ENCODE assay signal across 8 cellular contexts in the genomic region with DNA sequence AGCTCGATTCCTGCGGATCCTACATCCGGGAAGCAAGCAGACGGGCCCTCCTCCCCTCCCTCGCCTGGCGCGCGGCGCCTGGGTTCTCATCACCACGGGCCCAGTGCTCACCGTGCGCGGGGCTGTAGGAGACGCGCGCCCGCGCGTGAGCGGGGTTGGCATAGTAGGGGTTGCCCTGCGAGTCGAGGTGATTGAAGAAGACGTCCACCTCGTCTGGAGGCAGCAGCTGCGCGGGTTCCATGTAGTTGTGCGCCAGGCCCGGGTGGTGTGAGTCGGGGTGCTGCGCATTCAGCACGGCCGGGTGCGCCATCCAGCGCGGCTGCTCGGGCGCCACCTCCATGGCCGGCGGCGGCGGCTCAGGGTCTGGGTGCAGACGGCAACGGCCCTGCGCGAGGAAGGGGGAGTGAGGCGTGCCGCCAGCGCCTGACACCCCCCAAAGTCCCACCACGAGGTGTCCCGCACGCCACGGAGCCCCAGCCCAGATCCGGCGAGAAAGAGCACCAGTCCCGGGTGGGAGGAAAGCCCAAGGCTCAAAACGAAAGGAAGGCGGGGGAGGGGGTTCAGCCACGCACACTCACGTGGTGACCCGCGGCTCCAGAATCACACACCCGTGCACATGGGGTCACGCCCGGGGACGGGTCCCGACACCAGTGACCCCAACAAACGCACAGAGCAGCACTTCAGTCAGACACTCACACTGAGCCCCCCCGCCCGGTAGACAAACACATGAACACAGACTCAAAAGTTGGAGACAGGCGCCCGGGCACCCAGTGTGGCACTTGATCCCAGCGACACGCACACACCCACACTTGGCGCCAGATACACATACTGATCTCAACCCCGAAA. TPM values are rescaled to one million over a fixed set of nuclear protein-coding genes. Genes with fewer than 3 reads are reported as not detected.
A peak's percentile ranks its signal among the peaks of the same experiment; 100 is the strongest.
DNase-seq lines count a peak whose midpoint lies in the region; ATAC-seq and TF ChIP-seq lines count a peak whose summit lies in the region.

No MANE protein-coding gene starts in this region.

- H3K36me3 Mint-ChIP-seq in T-helper 2 cell treated with Interferon-gamma antibody and Interleukin-4, amounts not matched to agents 5 μg/mL and 100 μg/mL, for 36 hours (ENCODE audit: low read depth), result no peaks in the 10 kb centered on the region

- peak overlapping the region; percentile 78 for H3K4me3 Mint-ChIP-seq in T-helper 2 cell treated with Interferon-gamma antibody and Interleukin-4, amounts not matched to agents 5 μg/mL and 100 μg/mL, for 36 hours

- H3K4me1 ChIP-seq in esophagus squamous epithelium (peaks cover 35 to 92% (median 36%) of the 10 kb centered on the region in 3 donors), neuron (ENCODE audit: insufficient read depth, low read length) (peaks cover 46% of the 10 kb centered on the region)

- H3K27me3 Mint-ChIP-seq in T-helper 2 cell treated with Interferon-gamma antibody and Interleukin-4, amounts not matched to agents 5 μg/mL and 100 μg/mL, for 36 hours (ENCODE audit: low read depth), result peaks cover 84% of the 10 kb centered on the region

- peak overlapping the region; percentile 38 to 62 (median 50) for H3K4me3 ChIP-seq in esophagus squamous epithelium
- H3K4me3 ChIP-seq in neuron (ENCODE audit: low read length), result peak overlapping the region; percentile 3

- H3K27me3 ChIP-seq in esophagus squamous epithelium (peaks cover 49 to 100% (median 73%) of the 10 kb centered on the region in 4 donors), neuron (ENCODE audit: insufficient read depth, low read length) (peaks cover 98% of the 10 kb centered on the region)

- TF ChIP-seq POLR2A in esophagus squamous epithelium (IDR thresholded peaks at IDR 0.05), result no peak

- WGBS in esophagus squamous epithelium, 2 donors, result 0 to 3% methylated on average over 8 to 11 of the region's 75 CpGs

- H3K9me3 ChIP-seq in esophagus squamous epithelium, result no peaks in the 10 kb centered on the region
- H3K9me3 ChIP-seq in neuron (ENCODE audit: low read length), result no peaks in the 10 kb centered on the region

- no peak overlapping the region for H3K27ac Mint-ChIP-seq in T-helper 2 cell treated with Interferon-gamma antibody and Interleukin-4, amounts not matched to agents 5 μg/mL and 100 μg/mL, for 36 hours

- no peaks in the 10 kb centered on the region for H3K9me3 Mint-ChIP-seq in T-helper 2 cell treated with Interferon-gamma antibody and Interleukin-4, amounts not matched to agents 5 μg/mL and 100 μg/mL, for 36 hours

- peak; percentile 43 for DNase-seq in activated CD4-positive, alpha-beta T cell treated with anti-CD3 and anti-CD28 coated beads for 48 hours
- DNase-seq in activated CD4-positive, alpha-beta T cell treated with anti-CD3 and anti-CD28 coated beads for 4 hours, result no peak
- no peak for DNase-seq in T-helper 2 cell treated with Interferon-gamma antibody and Interleukin-4, amounts not matched to agents 5 μg/mL and 100 μg/mL, for 36 hours (ENCODE audit: low spot score)
- DNase-seq in esophagus squamous epithelium (lab: John Stamatoyannopoulos, UW) (no peak), GM10266 (ENCODE audit: extremely low spot score) (no peak)
- DNase-seq in stimulated activated CD4-positive, alpha-beta T cell treated with anti-CD3 and anti-CD28 coated beads, Interleukin-15, amount 100 ng/mL, for 24 hours, result no peak

- peak overlapping the region in 3 of 4 donors; percentile 76 to 86 (median 80) for H3K27ac ChIP-seq in esophagus squamous epithelium

- no peak overlapping the region for H2AFZ ChIP-seq in neuron (ENCODE audit: low read depth, low read length)

- H3K4me1 Mint-ChIP-seq in T-helper 2 cell treated with Interferon-gamma antibody and Interleukin-4, amounts not matched to agents 5 μg/mL and 100 μg/mL, for 36 hours (ENCODE audit: low read depth), result peaks cover 13% of the 10 kb centered on the region

- ATAC-seq in GM21528 (IDR thresholded peaks at IDR 0.05; ENCODE audit: low FRiP score, unreplicated experiment), result no peak

- H3K36me3 ChIP-seq in esophagus squamous epithelium, result no peaks in the 10 kb centered on the region
- H3K36me3 ChIP-seq in neuron (ENCODE audit: insufficient read depth, low read length), result no peaks in the 10 kb centered on the region

- TF ChIP-seq CTCF in esophagus squamous epithelium (IDR thresholded peaks at IDR 0.05), result no peak
- TF ChIP-seq CTCF in GM10266 (IDR thresholded peaks at IDR 0.05; ENCODE audit: control insufficient read depth, insufficient read depth, low read depth, missing control alignments), result no peak

- intact Hi-C loops in esophagus squamous epithelium (cut with DNase I), result no loop called here

RNA-seq across cellular contexts. Expression of a gene that starts 6.1 kb away (rescaled TPM):
- total RNA-seq in esophagus squamous epithelium, result 10 to 100 TPM in 1 of 4 donors, 1 to 10 TPM in 3; 1.6 to 12.8 (median 1.9) TPM

RNA-seq across cellular contexts. Expression of a gene that starts 20.2 kb away (rescaled TPM):
- total RNA-seq in esophagus squamous epithelium, result not detected
